In genomic region chr10:127547997-127548396, GRCh38 we compare ENCODE assay signal across 27 cellular contexts.
"Had no signal": no experiment of that assay in that cellular context is flagged by ENCODE, and none has a peak within 500 bp of the region (broad histone marks: within the 10 kb centered on the region; RNA-seq: fewer than 3 reads in every experiment).

No MANE protein-coding gene starts in this region.

- DNase-seq: dermis blood vessel endothelial cell; effector memory CD4-positive, alpha-beta T cell; foreskin keratinocyte; heart left ventricle; kidney; left lung; mesenchymal stem cell; mucosa of descending colon; naive B cell; pancreas; stimulated activated CD4-positive, alpha-beta T cell treated with anti-CD3 and anti-CD28 coated beads, Interleukin-12 subunit alpha, Interleukin-12 subunit beta, amount 100 ng/mL, for 4 hours; stimulated activated CD4-positive, alpha-beta T cell treated with anti-CD3 and anti-CD28 coated beads, Interleukin-1b, Interleukin-23, amount 100 ng/mL, for 48 hours; stimulated activated CD4-positive, alpha-beta T cell treated with anti-CD3 and anti-CD28 coated beads, Interleukin-4, amount 100 ng/mL, for 1 hour; stimulated activated CD8-positive, alpha-beta memory T cell treated with anti-CD3 and anti-CD28 coated beads, Interleukin-4, amount 100 ng/mL, for 48 hours; stimulated activated naive CD4-positive, alpha-beta T cell; stimulated activated naive CD8-positive, alpha-beta T cell treated with anti-CD3 and anti-CD28 coated beads, Interleukin-15, amount 100 ng/mL, for 72 hours; transverse colon; upper lobe of right lung; uterus had no signal

- H3K27ac ChIP-seq: esophagus muscularis mucosa, foreskin keratinocyte, gastroesophageal sphincter, heart left ventricle, hepatocyte, left lung, neutrophil, pancreas, right atrium auricular region, suprapubic skin, transverse colon, upper lobe of right lung, uterus had no signal

- ATAC-seq: foreskin keratinocyte; gastroesophageal sphincter; heart left ventricle; left lung; mucosa of descending colon; natural killer cell treated with Interleukin-12 subunit alpha and Interleukin-12 subunit beta and Interleukin-15 and Interleukin-18, amount 100 ng/mL, for 72 hours; pancreas; sciatic nerve; stimulated activated naive CD8-positive, alpha-beta T cell treated with anti-CD3 and anti-CD28 coated beads, Interleukin-15, amount 100 ng/mL, for 72 hours; upper lobe of right lung had no signal
